Comparison of ENCODE assay signal across 11 cellular contexts in the genomic region with DNA sequence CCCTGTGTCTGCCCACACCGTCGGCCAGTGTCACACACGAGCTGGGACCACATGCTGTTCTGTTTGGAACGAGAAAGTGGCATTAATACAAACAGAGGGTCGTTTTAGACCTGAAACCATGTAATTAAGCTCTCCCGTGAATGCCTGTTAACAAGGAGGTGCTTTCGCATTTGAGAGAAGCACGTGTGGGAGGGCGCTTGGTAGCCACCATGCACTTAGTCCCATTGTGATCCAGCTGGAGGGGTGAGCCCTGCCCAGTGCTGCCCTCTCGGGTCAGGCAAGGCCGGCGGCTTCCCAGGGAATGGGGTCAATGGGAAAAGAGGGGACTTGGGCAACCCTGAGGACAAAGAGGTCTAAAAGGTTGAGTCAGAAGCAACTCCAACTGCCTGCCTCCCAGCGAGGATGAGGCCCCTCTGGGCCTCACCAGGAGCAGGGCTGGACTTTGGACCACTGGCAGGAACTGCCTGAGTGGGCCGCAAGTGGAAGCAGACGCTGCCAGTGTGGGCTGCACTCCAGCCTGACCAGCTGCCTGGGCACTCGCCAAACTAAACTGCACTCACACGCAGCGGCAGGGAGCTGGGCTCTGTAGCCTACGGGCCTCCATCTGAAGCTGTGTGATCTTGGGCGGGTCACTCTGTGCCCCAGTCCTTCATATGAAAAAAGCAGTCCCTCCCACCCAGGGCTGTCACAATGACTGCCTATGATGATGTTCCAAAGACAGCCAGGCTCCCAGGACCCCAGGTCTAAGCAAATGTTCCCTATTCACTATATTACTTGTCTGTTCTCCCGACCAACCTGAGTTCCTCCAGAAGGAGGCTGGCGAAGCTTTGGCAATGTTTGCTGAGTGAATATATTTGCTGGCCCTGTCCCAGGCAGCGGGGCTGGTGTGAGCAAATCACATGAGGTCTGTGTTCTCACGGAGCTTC.
DNase-seq lines count a peak whose midpoint lies in the region; FAIRE-seq and TF ChIP-seq lines count a peak whose summit lies in the region.
"Had no signal": no experiment of that assay in that cellular context is flagged by ENCODE, and none has a peak within 500 bp of the region (broad histone marks: within the 10 kb centered on the region; RNA-seq: fewer than 3 reads in every experiment).

No MANE protein-coding gene starts in this region.

- H3K4me1 Mint-ChIP-seq in Calu3 (ENCODE audit: low read depth, unreplicated experiment) = no peaks in the 10 kb centered on the region

- H3K36me3 Mint-ChIP-seq in Calu3 (ENCODE audit: insufficient read depth, unreplicated experiment) = no peaks in the 10 kb centered on the region

- BruUV-seq in Calu3 (replicated peaks; lab: Mats Ljungman, UMichigan) = no TSS peak

- no peak overlapping the region for H3K27ac Mint-ChIP-seq in Calu3 (ENCODE audit: unreplicated experiment)
- H3K27ac Mint-ChIP-seq: natural killer cell treated with Interleukin-12 subunit alpha and Interleukin-12 subunit beta and Interleukin-15 and Interleukin-18, amount 100 ng/mL, for 72 hours had no signal

- no peak overlapping the region for H3K4me3 Mint-ChIP-seq in Calu3 (ENCODE audit: low read depth, unreplicated experiment)
- H3K4me3 Mint-ChIP-seq: natural killer cell treated with Interleukin-12 subunit alpha and Interleukin-12 subunit beta and Interleukin-15 and Interleukin-18, amount 100 ng/mL, for 72 hours had no signal

- H3K27me3 ChIP-seq in uterus = no peaks in the 10 kb centered on the region

- CTCF ChIA-PET in Calu3 (lab: Charles Lee) = no interaction called here

- no peak for TF ChIP-seq POLR2A in uterus (IDR thresholded peaks at IDR 0.05)

- no peak for FAIRE-seq in HTR-8/SVneo (lab: Jason Lieb, UNC)

- H3K4me3 ChIP-seq in fibroblast of mammary gland (ENCODE audit: control insufficient read depth, low read depth, low read length) (no peak overlapping the region), uterus (no peak overlapping the region)

- TF ChIP-seq CTCF in fibroblast of mammary gland (conservative IDR thresholded peaks at IDR 0.05; ENCODE audit: control insufficient read depth, insufficient read depth, low read depth, low read length) (no peak), Calu3 (IDR thresholded peaks at IDR 0.05; ENCODE audit: unreplicated experiment) (no peak), uterus (IDR thresholded peaks at IDR 0.05) (no peak)

- no peaks in the 10 kb centered on the region for H3K36me3 ChIP-seq in uterus

- no peaks in the 10 kb centered on the region for H3K27me3 Mint-ChIP-seq in Calu3 (ENCODE audit: unreplicated experiment)
- H3K27me3 Mint-ChIP-seq: natural killer cell treated with Interleukin-12 subunit alpha and Interleukin-12 subunit beta and Interleukin-15 and Interleukin-18, amount 100 ng/mL, for 72 hours had no signal

- H3K9me3 Mint-ChIP-seq in Calu3 (ENCODE audit: low read depth, unreplicated experiment) = no peaks in the 10 kb centered on the region
- H3K9me3 Mint-ChIP-seq: natural killer cell treated with Interleukin-12 subunit alpha and Interleukin-12 subunit beta and Interleukin-15 and Interleukin-18, amount 100 ng/mL, for 72 hours had no signal

- no peak overlapping the region for H3K27ac ChIP-seq in uterus

- H3K9me3 ChIP-seq in uterus = peaks cover 0 to 12% of the 10 kb centered on the region in 2 donors

- DNase-seq in Daoy (ENCODE audit: low read depth) (peak; percentile 89), NCI-H748 treated with DMSO at 0.1 percent for 48 hours (lab: John Stamatoyannopoulos, UW) (peak; percentile 90), fibroblast of mammary gland (ENCODE audit: low read depth) (peak; percentile 67), posterior vena cava (ENCODE audit: low spot score) (peak; percentile 76), Calu3 (no peak), uterus (no peak), HTR-8/SVneo (ENCODE audit: insufficient read length, low spot score) (no peak), cerebellar nuclear complex (lab: John Stamatoyannopoulos, UW) (no peak)
- DNase-seq: activated CD4-positive, alpha-beta T cell treated with anti-CD3 and anti-CD28 coated beads, Interleukin-2, amount 50 U/mL, for 4 hours; Karpas-422 had no signal

- intact Hi-C loops in posterior vena cava (cut with DNase I) (no loop called here), Calu3 (cut with micrococcal nuclease; ENCODE audit: unreplicated experiment) (no loop called here), uterus (cut with DNase I; ENCODE audit: low total_unique reads) (no loop called here)

- H3K4me1 ChIP-seq in uterus = no peaks in the 10 kb centered on the region

Comparison
In these comparisons a context has a peak if more than half of its experiments do, and no peak if none do; other contexts are left out.
1. DNase-seq: peak in Daoy (single experiment), NCI-H748 treated with DMSO at 0.1 percent for 48 hours (single experiment), fibroblast of mammary gland (single experiment) and posterior vena cava (single experiment); none in Calu3 (single experiment), uterus (0 of 2), HTR-8/SVneo (single experiment) and cerebellar nuclear complex (0 of 2).